ENCODE assay signal across 30 cellular contexts in the genomic region with DNA sequence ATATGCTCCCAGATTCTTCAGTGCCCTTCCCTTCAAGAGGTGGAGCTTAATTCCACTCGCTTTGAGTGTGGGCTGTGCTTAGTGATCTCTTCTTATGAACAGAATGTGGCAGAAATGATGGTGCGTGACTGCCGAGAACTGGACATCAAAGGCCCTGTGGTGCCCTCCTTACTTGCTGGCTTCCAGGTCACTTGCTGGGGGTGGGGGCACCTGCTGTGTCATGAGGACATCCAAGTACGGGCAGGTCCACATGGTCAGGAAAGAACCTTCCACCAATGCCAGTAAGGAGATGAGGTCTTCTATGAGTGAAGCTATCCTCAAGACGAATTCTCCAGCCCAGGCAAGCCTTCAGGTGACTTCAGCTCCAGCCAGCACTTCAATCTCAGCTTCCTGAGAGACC.
"Had no signal": no experiment of that assay in that cellular context is flagged by ENCODE, and none has a peak within 500 bp of the region (broad histone marks: within the 10 kb centered on the region; RNA-seq: fewer than 3 reads in every experiment).

No MANE protein-coding gene starts in this region.

- DNase-seq: activated CD4-positive, alpha-beta memory T cell treated with anti-CD3 and anti-CD28 coated beads for 36 hours; activated CD4-positive, alpha-beta T cell treated with anti-CD3 and anti-CD28 coated beads, Interleukin-2, amount 10 ng/mL, durations not matched to agents 7 days and 5 days; activated CD4-positive, CD25-positive, alpha-beta regulatory T cell; activated CD8-positive, alpha-beta memory T cell treated with anti-CD3 and anti-CD28 coated beads for 24 hours; activated effector memory CD4-positive, alpha-beta T cell treated with anti-CD3 and anti-CD28 coated beads, Interleukin-2, amount 50 U/mL, for 16 hours; activated naive CD4-positive, alpha-beta T cell treated with Interleukin-2 at 50 U/mL for 16 hours; activated naive CD8-positive, alpha-beta T cell treated with anti-CD3 and anti-CD28 coated beads, Interleukin-2, amount 50 U/mL, for 24 hours; activated T-cell treated with anti-CD3 and anti-CD28 coated beads, Interleukin-2, amount 50 U/mL, for 4 hours; amniotic stem cell; NCI-H1092; NCI-H1417; NCI-H1930; NCI-H2171; NCI-H226; NCI-H526; NCI-H82; NK-92 treated with Interleukin-12 subunit alpha and Interleukin-12 subunit beta, amount 100 ng/mL, for 24 hours; PC-3; SIG-M5; T-cell; T-helper 2 cell; T1000 had no signal

- H3K27ac Mint-ChIP-seq: activated CD4-positive, alpha-beta memory T cell treated with anti-CD3 and anti-CD28 coated beads for 36 hours; activated CD4-positive, alpha-beta T cell treated with anti-CD3 and anti-CD28 coated beads, Interleukin-2, amount 10 ng/mL, durations not matched to agents 7 days and 5 days; activated naive CD4-positive, alpha-beta T cell treated with anti-CD3 and anti-CD28 coated beads, Interleukin-2, amount 50 U/mL, for 72 hours; activated naive CD8-positive, alpha-beta T cell treated with anti-CD3 and anti-CD28 coated beads, Interleukin-2, amount 50 U/mL, for 24 hours; brain; IgD-negative memory B cell; T-cell had no signal

- H3K9ac ChIP-seq: KMS-11 had no signal

- FAIRE-seq: astrocyte, RCC 7860, TTC549 had no signal

- H3K27ac ChIP-seq: cardiac muscle cell, KMS-11 had no signal

- H3K4me1 Mint-ChIP-seq: activated CD4-positive, alpha-beta T cell treated with anti-CD3 and anti-CD28 coated beads, Interleukin-2, amount 10 ng/mL, durations not matched to agents 7 days and 5 days; activated naive CD8-positive, alpha-beta T cell treated with anti-CD3 and anti-CD28 coated beads, Interleukin-2, amount 50 U/mL, for 24 hours; brain; T-cell had no signal

- H3K4me3 ChIP-seq: cardiac muscle cell had no signal

- H3K36me3 ChIP-seq: cardiac muscle cell had no signal

- H3K4me2 ChIP-seq: KMS-11 had no signal

- H3K4me3 Mint-ChIP-seq: activated CD4-positive, alpha-beta memory T cell treated with anti-CD3 and anti-CD28 coated beads for 36 hours; activated CD4-positive, alpha-beta T cell treated with anti-CD3 and anti-CD28 coated beads, Interleukin-2, amount 10 ng/mL, durations not matched to agents 7 days and 5 days; activated naive CD8-positive, alpha-beta T cell treated with anti-CD3 and anti-CD28 coated beads, Interleukin-2, amount 50 U/mL, for 24 hours; activated T-cell treated with anti-CD3 and anti-CD28 coated beads, Interleukin-2, amount 50 U/mL, for 4 hours; brain; IgD-negative memory B cell; T-cell had no signal

- ATAC-seq: activated naive CD4-positive, alpha-beta T cell treated with anti-CD3 and anti-CD28 coated beads, Interleukin-2, amount 50 U/mL, for 72 hours; activated naive CD8-positive, alpha-beta T cell treated with anti-CD3 and anti-CD28 coated beads, Interleukin-2, amount 50 U/mL, for 24 hours; activated T-cell treated with anti-CD3 and anti-CD28 coated beads, Interleukin-2, amount 50 U/mL, for 4 hours; PC-3; T-cell had no signal

- H3K27me3 ChIP-seq: cardiac muscle cell had no signal
